ENCODE assay signal across 1 cellular context in genomic region chr5:159118958-159119659, GRCh38. TPM values are rescaled to one million over a fixed set of nuclear protein-coding genes. Genes with fewer than 3 reads are reported as not detected.
"Had no signal": no experiment of that assay in that cellular context is flagged by ENCODE, and none has a peak within 500 bp of the region (broad histone marks: within the 10 kb centered on the region; RNA-seq: fewer than 3 reads in every experiment).

No MANE protein-coding gene starts in this region.

RNA-seq across cellular contexts. Expression of gene EBF1, which starts 19.4 kb away (rescaled TPM):
- polyA plus RNA-seq: naive thymus-derived CD4-positive, alpha-beta T cell had no signal
